ENCODE assay signal across 1 cellular context in the genomic region with DNA sequence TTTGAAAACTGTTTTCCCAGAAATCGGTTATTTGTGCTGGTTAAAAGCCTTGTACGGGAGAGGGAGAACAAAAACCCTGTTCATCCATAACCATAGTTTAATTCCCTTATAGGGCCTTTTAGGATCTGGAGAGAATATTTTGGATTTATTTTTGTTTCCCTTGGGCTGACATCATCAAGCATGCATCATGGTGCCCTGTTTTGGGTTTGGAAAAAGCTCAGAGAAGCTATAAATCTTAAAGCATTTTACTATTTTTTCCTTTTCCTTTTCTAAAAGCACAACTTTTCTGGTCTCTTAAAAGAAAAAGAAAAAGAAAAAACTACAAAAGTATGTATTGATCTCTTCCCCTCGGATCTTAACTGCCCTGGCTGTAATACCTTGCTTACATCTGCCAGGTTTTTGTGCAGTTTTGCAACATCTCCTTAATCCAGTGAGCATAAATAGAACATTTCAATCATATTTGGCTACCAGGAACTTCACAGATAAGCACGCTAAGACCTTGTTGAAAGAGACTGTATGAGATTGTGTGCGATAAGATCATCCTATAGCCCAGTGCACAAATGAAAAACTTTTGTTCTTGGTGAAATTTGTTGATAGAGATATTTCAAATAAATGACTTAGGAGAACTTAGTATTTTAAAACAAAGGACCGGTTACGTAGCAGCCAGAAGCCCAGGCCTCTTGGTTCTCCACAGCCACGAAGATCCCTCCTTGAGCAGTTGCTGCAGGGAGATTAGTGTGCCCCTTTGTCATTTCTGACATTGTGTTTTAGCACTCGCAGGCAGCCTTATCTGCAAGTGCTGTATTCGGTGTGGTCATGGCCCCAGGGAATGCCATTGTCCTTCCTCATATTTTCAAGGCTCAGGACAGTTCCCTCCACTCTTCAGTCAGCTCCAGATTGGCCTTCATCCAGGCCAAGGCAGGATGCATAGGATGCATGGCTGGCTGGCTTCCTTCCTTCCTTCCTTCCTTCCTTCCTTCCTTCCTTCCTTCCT.
TF ChIP-seq lines count a peak whose summit lies in the region.

No MANE protein-coding gene starts in this region.

TF ChIP-seq in K562, 482 proteins besides CTCF, POLR2A, EP300 and RAD21 (continued from another document and continues in another):
- TF ChIP-seq TFAM (CRISPR knock-in tag; conservative IDR thresholded peaks at IDR 0.05): no peak
- no peak for TF ChIP-seq ZNF239 (CRISPR knock-in tag; IDR thresholded peaks at IDR 0.05)
- TF ChIP-seq, protein P1, sequence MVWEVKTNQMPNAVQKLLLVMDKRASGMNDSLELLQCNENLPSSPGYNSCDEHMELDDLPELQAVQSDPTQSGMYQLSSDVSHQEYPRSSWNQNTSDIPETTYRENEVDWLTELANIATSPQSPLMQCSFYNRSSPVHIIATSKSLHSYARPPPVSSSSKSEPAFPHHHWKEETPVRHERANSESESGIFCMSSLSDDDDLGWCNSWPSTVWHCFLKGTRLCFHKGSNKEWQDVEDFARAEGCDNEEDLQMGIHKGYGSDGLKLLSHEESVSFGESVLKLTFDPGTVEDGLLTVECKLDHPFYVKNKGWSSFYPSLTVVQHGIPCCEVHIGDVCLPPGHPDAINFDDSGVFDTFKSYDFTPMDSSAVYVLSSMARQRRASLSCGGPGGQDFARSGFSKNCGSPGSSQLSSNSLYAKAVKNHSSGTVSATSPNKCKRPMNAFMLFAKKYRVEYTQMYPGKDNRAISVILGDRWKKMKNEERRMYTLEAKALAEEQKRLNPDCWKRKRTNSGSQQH (CRISPR knock-in tag; IDR thresholded peaks at IDR 0.05): no peak
- no peak for TF ChIP-seq U2AF1 (optimal IDR thresholded peaks at IDR 0.05; ENCODE audit: low read depth, low read length)
- TF ChIP-seq, protein P2, sequence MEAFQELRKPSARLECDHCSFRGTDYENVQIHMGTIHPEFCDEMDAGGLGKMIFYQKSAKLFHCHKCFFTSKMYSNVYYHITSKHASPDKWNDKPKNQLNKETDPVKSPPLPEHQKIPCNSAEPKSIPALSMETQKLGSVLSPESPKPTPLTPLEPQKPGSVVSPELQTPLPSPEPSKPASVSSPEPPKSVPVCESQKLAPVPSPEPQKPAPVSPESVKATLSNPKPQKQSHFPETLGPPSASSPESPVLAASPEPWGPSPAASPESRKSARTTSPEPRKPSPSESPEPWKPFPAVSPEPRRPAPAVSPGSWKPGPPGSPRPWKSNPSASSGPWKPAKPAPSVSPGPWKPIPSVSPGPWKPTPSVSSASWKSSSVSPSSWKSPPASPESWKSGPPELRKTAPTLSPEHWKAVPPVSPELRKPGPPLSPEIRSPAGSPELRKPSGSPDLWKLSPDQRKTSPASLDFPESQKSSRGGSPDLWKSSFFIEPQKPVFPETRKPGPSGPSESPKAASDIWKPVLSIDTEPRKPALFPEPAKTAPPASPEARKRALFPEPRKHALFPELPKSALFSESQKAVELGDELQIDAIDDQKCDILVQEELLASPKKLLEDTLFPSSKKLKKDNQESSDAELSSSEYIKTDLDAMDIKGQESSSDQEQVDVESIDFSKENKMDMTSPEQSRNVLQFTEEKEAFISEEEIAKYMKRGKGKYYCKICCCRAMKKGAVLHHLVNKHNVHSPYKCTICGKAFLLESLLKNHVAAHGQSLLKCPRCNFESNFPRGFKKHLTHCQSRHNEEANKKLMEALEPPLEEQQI (IDR thresholded peaks at IDR 0.05): 0 out of 2 replicates have a peak, but pooled peaks have one; percentile 57
- no peak for TF ChIP-seq ZBTB7A (IDR thresholded peaks at IDR 0.05; ENCODE audit: borderline replicate concordance, control insufficient read depth, low read depth, low read length)
- 0 out of 2 replicates have a peak, but pooled peaks have one; percentile 42 for TF ChIP-seq LCOR (CRISPR knock-in tag; IDR thresholded peaks at IDR 0.05)
- TF ChIP-seq, protein P3, sequence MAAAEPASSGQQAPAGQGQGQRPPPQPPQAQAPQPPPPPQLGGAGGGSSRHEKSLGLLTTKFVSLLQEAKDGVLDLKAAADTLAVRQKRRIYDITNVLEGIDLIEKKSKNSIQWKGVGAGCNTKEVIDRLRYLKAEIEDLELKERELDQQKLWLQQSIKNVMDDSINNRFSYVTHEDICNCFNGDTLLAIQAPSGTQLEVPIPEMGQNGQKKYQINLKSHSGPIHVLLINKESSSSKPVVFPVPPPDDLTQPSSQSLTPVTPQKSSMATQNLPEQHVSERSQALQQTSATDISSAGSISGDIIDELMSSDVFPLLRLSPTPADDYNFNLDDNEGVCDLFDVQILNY (CRISPR knock-in tag; IDR thresholded peaks at IDR 0.05): no peak
- TF ChIP-seq ZNF347 (CRISPR knock-in tag; IDR thresholded peaks at IDR 0.05; ENCODE audit: low read depth): no peak
- TF ChIP-seq KLF16 (IDR thresholded peaks at IDR 0.05): 0 out of 2 replicates have a peak, but pooled peaks have one; percentile 10
- peak; percentile 41; the same call in 1 of the 2 replicates for TF ChIP-seq BCOR (IDR thresholded peaks at IDR 0.05)
- TF ChIP-seq TARDBP (IDR thresholded peaks at IDR 0.05): no peak
- TF ChIP-seq HDAC6 (IDR thresholded peaks at IDR 0.05; ENCODE audit: low read depth, low read length): no peak
- TF ChIP-seq MTA2 (IDR thresholded peaks at IDR 0.05; ENCODE audit: low read depth): 0 out of 2 replicates have a peak, but pooled peaks have one; percentile 28
- TF ChIP-seq, protein P4, sequence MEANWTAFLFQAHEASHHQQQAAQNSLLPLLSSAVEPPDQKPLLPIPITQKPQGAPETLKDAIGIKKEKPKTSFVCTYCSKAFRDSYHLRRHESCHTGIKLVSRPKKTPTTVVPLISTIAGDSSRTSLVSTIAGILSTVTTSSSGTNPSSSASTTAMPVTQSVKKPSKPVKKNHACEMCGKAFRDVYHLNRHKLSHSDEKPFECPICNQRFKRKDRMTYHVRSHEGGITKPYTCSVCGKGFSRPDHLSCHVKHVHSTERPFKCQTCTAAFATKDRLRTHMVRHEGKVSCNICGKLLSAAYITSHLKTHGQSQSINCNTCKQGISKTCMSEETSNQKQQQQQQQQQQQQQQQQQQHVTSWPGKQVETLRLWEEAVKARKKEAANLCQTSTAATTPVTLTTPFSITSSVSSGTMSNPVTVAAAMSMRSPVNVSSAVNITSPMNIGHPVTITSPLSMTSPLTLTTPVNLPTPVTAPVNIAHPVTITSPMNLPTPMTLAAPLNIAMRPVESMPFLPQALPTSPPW (CRISPR knock-in tag; IDR thresholded peaks at IDR 0.05): peak; percentile 2; the same call in 1 of the 2 replicates
- TF ChIP-seq, protein P5, sequence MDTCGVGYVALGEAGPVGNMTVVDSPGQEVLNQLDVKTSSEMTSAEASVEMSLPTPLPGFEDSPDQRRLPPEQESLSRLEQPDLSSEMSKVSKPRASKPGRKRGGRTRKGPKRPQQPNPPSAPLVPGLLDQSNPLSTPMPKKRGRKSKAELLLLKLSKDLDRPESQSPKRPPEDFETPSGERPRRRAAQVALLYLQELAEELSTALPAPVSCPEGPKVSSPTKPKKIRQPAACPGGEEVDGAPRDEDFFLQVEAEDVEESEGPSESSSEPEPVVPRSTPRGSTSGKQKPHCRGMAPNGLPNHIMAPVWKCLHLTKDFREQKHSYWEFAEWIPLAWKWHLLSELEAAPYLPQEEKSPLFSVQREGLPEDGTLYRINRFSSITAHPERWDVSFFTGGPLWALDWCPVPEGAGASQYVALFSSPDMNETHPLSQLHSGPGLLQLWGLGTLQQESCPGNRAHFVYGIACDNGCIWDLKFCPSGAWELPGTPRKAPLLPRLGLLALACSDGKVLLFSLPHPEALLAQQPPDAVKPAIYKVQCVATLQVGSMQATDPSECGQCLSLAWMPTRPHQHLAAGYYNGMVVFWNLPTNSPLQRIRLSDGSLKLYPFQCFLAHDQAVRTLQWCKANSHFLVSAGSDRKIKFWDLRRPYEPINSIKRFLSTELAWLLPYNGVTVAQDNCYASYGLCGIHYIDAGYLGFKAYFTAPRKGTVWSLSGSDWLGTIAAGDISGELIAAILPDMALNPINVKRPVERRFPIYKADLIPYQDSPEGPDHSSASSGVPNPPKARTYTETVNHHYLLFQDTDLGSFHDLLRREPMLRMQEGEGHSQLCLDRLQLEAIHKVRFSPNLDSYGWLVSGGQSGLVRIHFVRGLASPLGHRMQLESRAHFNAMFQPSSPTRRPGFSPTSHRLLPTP (IDR thresholded peaks at IDR 0.05; ENCODE audit: borderline replicate concordance, extremely low read depth, insufficient read length): no peak
- peak in 1 of 3 experiments; percentile 39 for TF ChIP-seq YY1 (IDR thresholded peaks at IDR 0.05; ENCODE audit: borderline replicate concordance in 1 of 3, control insufficient read depth in 1 of 3, extremely low read depth in 1 of 3, insufficient read depth in 3 of 3, insufficient read length in 1 of 3, insufficient replicate concordance in 2 of 3, low read depth in 1 of 3, low read length in 2 of 3)
- TF ChIP-seq ZFP36 (IDR thresholded peaks at IDR 0.05; ENCODE audit: low read depth, low read length, partially characterized antibody): peak; percentile 8
- TF ChIP-seq LEF1 (IDR thresholded peaks at IDR 0.05): 0 out of 2 replicates have a peak, but pooled peaks have one; percentile 12
- TF ChIP-seq, protein P6, sequence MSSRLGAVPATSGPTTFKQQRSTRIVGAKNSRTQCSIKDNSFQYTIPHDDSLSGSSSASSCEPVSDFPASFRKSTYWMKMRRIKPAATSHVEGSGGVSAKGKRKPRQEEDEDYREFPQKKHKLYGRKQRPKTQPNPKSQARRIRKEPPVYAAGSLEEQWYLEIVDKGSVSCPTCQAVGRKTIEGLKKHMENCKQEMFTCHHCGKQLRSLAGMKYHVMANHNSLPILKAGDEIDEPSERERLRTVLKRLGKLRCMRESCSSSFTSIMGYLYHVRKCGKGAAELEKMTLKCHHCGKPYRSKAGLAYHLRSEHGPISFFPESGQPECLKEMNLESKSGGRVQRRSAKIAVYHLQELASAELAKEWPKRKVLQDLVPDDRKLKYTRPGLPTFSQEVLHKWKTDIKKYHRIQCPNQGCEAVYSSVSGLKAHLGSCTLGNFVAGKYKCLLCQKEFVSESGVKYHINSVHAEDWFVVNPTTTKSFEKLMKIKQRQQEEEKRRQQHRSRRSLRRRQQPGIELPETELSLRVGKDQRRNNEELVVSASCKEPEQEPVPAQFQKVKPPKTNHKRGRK (tag; IDR thresholded peaks at IDR 0.05): peak; percentile 63; the same call in 1 of the 2 replicates
- TF ChIP-seq MYBL2 (IDR thresholded peaks at IDR 0.05; ENCODE audit: low read depth): no peak; the same call in 1 of the 2 replicates
- TF ChIP-seq MYBL2 (CRISPR knock-in tag; IDR thresholded peaks at IDR 0.05; ENCODE audit: borderline replicate concordance): no peak
- TF ChIP-seq ZNF134 (CRISPR knock-in tag; conservative IDR thresholded peaks at IDR 0.05): peak; percentile 72
- TF ChIP-seq MEIS2 (IDR thresholded peaks at IDR 0.05; ENCODE audit: partially characterized antibody): peak; percentile 81
- TF ChIP-seq, protein P7, sequence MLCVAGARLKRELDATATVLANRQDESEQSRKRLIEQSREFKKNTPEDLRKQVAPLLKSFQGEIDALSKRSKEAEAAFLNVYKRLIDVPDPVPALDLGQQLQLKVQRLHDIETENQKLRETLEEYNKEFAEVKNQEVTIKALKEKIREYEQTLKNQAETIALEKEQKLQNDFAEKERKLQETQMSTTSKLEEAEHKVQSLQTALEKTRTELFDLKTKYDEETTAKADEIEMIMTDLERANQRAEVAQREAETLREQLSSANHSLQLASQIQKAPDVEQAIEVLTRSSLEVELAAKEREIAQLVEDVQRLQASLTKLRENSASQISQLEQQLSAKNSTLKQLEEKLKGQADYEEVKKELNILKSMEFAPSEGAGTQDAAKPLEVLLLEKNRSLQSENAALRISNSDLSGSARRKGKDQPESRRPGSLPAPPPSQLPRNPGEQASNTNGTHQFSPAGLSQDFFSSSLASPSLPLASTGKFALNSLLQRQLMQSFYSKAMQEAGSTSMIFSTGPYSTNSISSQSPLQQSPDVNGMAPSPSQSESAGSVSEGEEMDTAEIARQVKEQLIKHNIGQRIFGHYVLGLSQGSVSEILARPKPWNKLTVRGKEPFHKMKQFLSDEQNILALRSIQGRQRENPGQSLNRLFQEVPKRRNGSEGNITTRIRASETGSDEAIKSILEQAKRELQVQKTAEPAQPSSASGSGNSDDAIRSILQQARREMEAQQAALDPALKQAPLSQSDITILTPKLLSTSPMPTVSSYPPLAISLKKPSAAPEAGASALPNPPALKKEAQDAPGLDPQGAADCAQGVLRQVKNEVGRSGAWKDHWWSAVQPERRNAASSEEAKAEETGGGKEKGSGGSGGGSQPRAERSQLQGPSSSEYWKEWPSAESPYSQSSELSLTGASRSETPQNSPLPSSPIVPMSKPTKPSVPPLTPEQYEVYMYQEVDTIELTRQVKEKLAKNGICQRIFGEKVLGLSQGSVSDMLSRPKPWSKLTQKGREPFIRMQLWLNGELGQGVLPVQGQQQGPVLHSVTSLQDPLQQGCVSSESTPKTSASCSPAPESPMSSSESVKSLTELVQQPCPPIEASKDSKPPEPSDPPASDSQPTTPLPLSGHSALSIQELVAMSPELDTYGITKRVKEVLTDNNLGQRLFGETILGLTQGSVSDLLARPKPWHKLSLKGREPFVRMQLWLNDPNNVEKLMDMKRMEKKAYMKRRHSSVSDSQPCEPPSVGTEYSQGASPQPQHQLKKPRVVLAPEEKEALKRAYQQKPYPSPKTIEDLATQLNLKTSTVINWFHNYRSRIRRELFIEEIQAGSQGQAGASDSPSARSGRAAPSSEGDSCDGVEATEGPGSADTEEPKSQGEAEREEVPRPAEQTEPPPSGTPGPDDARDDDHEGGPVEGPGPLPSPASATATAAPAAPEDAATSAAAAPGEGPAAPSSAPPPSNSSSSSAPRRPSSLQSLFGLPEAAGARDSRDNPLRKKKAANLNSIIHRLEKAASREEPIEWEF (CRISPR knock-in tag; IDR thresholded peaks at IDR 0.05): no peak
- TF ChIP-seq, protein P8, sequence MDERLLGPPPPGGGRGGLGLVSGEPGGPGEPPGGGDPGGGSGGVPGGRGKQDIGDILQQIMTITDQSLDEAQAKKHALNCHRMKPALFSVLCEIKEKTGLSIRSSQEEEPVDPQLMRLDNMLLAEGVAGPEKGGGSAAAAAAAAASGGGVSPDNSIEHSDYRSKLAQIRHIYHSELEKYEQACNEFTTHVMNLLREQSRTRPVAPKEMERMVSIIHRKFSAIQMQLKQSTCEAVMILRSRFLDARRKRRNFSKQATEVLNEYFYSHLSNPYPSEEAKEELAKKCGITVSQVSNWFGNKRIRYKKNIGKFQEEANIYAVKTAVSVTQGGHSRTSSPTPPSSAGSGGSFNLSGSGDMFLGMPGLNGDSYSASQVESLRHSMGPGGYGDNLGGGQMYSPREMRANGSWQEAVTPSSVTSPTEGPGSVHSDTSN (CRISPR knock-in tag; IDR thresholded peaks at IDR 0.05; ENCODE audit: low read depth): no peak
- TF ChIP-seq, protein P8 (tag; conservative IDR thresholded peaks at IDR 0.05; ENCODE audit: low read depth): peak; percentile 44
- TF ChIP-seq SMARCA4 (IDR thresholded peaks at IDR 0.05): peak; percentile 50
- TF ChIP-seq ETV6 (IDR thresholded peaks at IDR 0.05; ENCODE audit: borderline replicate concordance in 1 of 2, low read depth in 2 of 2, low read length in 1 of 2): peak in 1 of 2 experiments; percentile 46; a peak in 1 of 4 replicates
- TF ChIP-seq ETV6 (CRISPR knock-in tag; IDR thresholded peaks at IDR 0.05; ENCODE audit: borderline replicate concordance): no peak
- TF ChIP-seq U2AF2 (optimal IDR thresholded peaks at IDR 0.05; ENCODE audit: low read depth, low read length): no peak
- peak; percentile 48 for TF ChIP-seq CEBPB (tag; IDR thresholded peaks at IDR 0.05)
- TF ChIP-seq TEAD4 (IDR thresholded peaks at IDR 0.05; ENCODE audit: low read length): peak; percentile 80
- TF ChIP-seq TEAD4 (CRISPR knock-in tag; IDR thresholded peaks at IDR 0.05; ENCODE audit: borderline replicate concordance): no peak
- TF ChIP-seq SAFB2 (IDR thresholded peaks at IDR 0.05; ENCODE audit: borderline replicate concordance, low read depth, low read length, severe bottlenecking): no peak
